Comparison of ENCODE assay signal across 10 cellular contexts in the genomic region with DNA sequence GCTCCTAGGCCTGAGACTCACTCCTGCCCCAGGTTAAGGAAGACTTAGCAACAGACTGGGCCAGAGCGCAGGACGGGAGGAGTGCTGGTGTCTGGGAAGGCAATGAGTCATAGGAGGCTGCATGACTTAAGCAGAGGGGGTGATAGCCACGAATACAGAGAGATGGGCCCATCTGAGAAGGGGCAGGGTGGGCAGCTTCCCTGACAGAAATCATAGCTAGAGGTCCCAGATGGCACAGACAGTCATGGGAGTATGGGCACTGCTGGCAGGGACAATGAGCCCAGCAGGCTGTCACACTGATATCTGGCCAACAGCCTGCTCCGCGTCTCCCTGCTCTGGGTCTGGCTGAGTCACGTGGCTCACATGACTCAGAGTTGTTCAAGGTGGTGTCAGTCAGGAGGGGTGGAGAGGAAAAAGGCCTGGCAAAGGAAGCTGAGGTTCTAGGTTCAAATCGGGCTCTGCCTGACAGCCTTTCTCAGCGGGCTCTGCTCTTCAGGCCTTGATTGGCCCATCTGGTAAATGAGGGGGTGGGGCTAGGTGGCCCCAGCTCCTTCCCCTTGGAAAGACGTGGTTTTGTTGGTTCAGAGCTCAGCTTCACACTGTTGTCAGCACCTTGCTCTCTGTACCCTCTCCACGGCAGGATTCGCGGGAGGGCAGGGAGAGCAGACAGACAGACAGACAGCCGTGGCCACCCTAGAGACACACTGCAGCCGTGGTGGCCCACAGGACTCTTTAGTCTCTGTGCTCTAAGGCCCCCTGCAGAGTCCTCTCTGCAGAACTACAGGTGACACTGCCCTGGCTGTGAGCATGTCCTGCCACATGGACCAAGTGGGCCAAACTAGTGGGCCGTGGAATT. TPM values are rescaled to one million over a fixed set of nuclear protein-coding genes. Genes with fewer than 3 reads are reported as not detected.
DNase-seq lines count a peak whose midpoint lies in the region; ATAC-seq, FAIRE-seq and TF ChIP-seq lines count a peak whose summit lies in the region.
"Had no signal": no experiment of that assay in that cellular context is flagged by ENCODE, and none has a peak within 500 bp of the region (broad histone marks: within the 10 kb centered on the region; RNA-seq: fewer than 3 reads in every experiment).

No MANE protein-coding gene starts in this region.

- H3K9me3 ChIP-seq in kidney (ENCODE audit: control insufficient read depth in 1 of 2, low read length in 2 of 2) = no peaks in the 10 kb centered on the region
- H3K9me3 ChIP-seq in CD8-positive, alpha-beta T cell (ENCODE audit: low read length) = no peaks in the 10 kb centered on the region
- H3K9me3 ChIP-seq: HAP-1 had no signal

- H3K4me3 ChIP-seq in kidney (ENCODE audit: low read length in 2 of 2) = no peak overlapping the region
- H3K4me3 ChIP-seq in CD8-positive, alpha-beta T cell (ENCODE audit: low read depth, low read length) = no peak overlapping the region
- H3K4me3 ChIP-seq: HAP-1 had no signal

- ATAC-seq in HG03571 (IDR thresholded peaks at IDR 0.05; ENCODE audit: unreplicated experiment) = no peak
- no peak for ATAC-seq in CD8-positive, alpha-beta T cell

- H3K27ac ChIP-seq in kidney (ENCODE audit: low read depth in 2 of 2, low read length in 2 of 2) = peak overlapping the region; percentile 82 to 83
- H3K27ac ChIP-seq in substantia nigra (ENCODE audit: low read depth, low read length, poor library complexity, severe bottlenecking) = peak overlapping the region; percentile 50
- H3K27ac ChIP-seq in CD8-positive, alpha-beta T cell (ENCODE audit: low read depth, low read length) = no peak overlapping the region

- no peaks in the 10 kb centered on the region for H3K27me3 ChIP-seq in CD8-positive, alpha-beta T cell (ENCODE audit: insufficient read depth, low read length)

- peak overlapping the region; percentile 49 for H3K27ac Mint-ChIP-seq in MCF 10A (ENCODE audit: low read depth, unreplicated experiment)
- no peak overlapping the region for H3K27ac Mint-ChIP-seq in CD8-positive, alpha-beta T cell

- TF ChIP-seq CTCF in MCF 10A (IDR thresholded peaks at IDR 0.05; ENCODE audit: unreplicated experiment) (no peak), kidney (IDR thresholded peaks at IDR 0.05; ENCODE audit: borderline replicate concordance, extremely low read depth, insufficient read depth) (no peak)
- no peak for TF ChIP-seq CTCF in CD8-positive, alpha-beta T cell (IDR thresholded peaks at IDR 0.05)

- no peak for FAIRE-seq in kidney (lab: Jason Lieb, UNC)
- FAIRE-seq: endometrium had no signal

- H3K36me3 ChIP-seq in kidney (ENCODE audit: control insufficient read depth in 1 of 2, insufficient read depth in 2 of 2, low read length in 2 of 2) = peaks cover 6 to 38% of the 10 kb centered on the region in 2 donors
- no peaks in the 10 kb centered on the region for H3K36me3 ChIP-seq in CD8-positive, alpha-beta T cell (ENCODE audit: insufficient read depth, low read length)
- H3K36me3 ChIP-seq: HAP-1 had no signal

- POLR2A ChIA-PET in MCF 10A (lab: Yijun Ruan, JAX) = interaction anchor here (0.6 to 5.7 kb wide), 40 partner anchors 11 to 834 kb away, joined by 3 to 95 read pairs (median 4); no protein-coding TSS in a partner anchor
- POLR2A ChIA-PET in CD8-positive, alpha-beta T cell (lab: Charles Lee) = interaction anchor here (0.7 kb wide), 1 partner anchor 22 kb away, joined by 3 read pairs; no protein-coding TSS in a partner anchor

- BruUV-seq in MCF 10A (replicated peaks; lab: Mats Ljungman, UMichigan) = no TSS peak

- peak overlapping the region; percentile 23 for H3K4me3 Mint-ChIP-seq in MCF 10A (ENCODE audit: unreplicated experiment)
- H3K4me3 Mint-ChIP-seq in CD8-positive, alpha-beta T cell = no peak overlapping the region

- peaks cover 0 to 9% of the 10 kb centered on the region in 2 donors for H3K4me1 ChIP-seq in kidney (ENCODE audit: control insufficient read depth in 1 of 2, insufficient read depth in 1 of 2, low read depth in 1 of 2, low read length in 2 of 2)
- no peaks in the 10 kb centered on the region for H3K4me1 ChIP-seq in CD8-positive, alpha-beta T cell (ENCODE audit: insufficient read depth, low read length)
- H3K4me1 ChIP-seq: HAP-1 had no signal

- intact Hi-C loops in MCF 10A (cut with micrococcal nuclease) = loop anchor here (5.0 kb wide), 1 partner anchor 75 kb away; no protein-coding TSS in a partner anchor
- intact Hi-C loops in kidney (cut with DNase I) = loop anchor here (10.0 kb wide), 1 partner anchor 158 kb away; no protein-coding TSS in a partner anchor
- intact Hi-C loops in CD8-positive, alpha-beta T cell (cut with DNase I, micrococcal nuclease) = no loop called here

- CTCF ChIA-PET in MCF 10A (lab: Yijun Ruan, JAX) = interaction anchor here (0.6 to 10.4 kb wide), 38 partner anchors 15 to 789 kb away, joined by 3 to 115 read pairs (median 4); no protein-coding TSS in a partner anchor
- CTCF ChIA-PET in CD8-positive, alpha-beta T cell (lab: Charles Lee) = interaction anchor here (0.6 to 7.6 kb wide), 5 partner anchors 9 to 233 kb away, joined by 3 to 33 read pairs (median 4); no protein-coding TSS in a partner anchor

- H3K4me1 Mint-ChIP-seq in MCF 10A (ENCODE audit: insufficient read depth, unreplicated experiment) = peaks cover 50% of the 10 kb centered on the region
- no peaks in the 10 kb centered on the region for H3K4me1 Mint-ChIP-seq in CD8-positive, alpha-beta T cell (ENCODE audit: low read depth)

- peaks cover 97% of the 10 kb centered on the region for H3K36me3 Mint-ChIP-seq in MCF 10A (ENCODE audit: insufficient read depth, unreplicated experiment)
- no peaks in the 10 kb centered on the region for H3K36me3 Mint-ChIP-seq in CD8-positive, alpha-beta T cell

- no peaks in the 10 kb centered on the region for H3K27me3 Mint-ChIP-seq in MCF 10A (ENCODE audit: insufficient read depth, unreplicated experiment)
- H3K27me3 Mint-ChIP-seq in CD8-positive, alpha-beta T cell (ENCODE audit: low read depth) = peaks cover 8% of the 10 kb centered on the region

- H3K9ac ChIP-seq in kidney (ENCODE audit: low read length in 2 of 2) = peak overlapping the region in 1 of 2 donors; percentile 23

- H3K9me3 Mint-ChIP-seq in MCF 10A (ENCODE audit: unreplicated experiment) = no peaks in the 10 kb centered on the region
- no peaks in the 10 kb centered on the region for H3K9me3 Mint-ChIP-seq in CD8-positive, alpha-beta T cell

- DNase-seq in COLO668 (lab: John Stamatoyannopoulos, UW; ENCODE audit: unreplicated experiment) (peak; percentile 31), NCI-H2107 (lab: John Stamatoyannopoulos, UW) (peak; percentile 18), MCF 10A (ENCODE audit: unreplicated experiment) (peak; percentile 95), kidney (peak; percentile 92), substantia nigra (lab: John Stamatoyannopoulos, UW) (peak in 45 of 49 donors; percentile 11 to 93 (median 58)), HuH-7 (ENCODE audit: low spot score) (no peak)
- DNase-seq in CD8-positive, alpha-beta T cell = no peak

RNA-seq across cellular contexts. Expression of gene DBX1, which starts 47.8 kb away (rescaled TPM):
- total RNA-seq in MCF 10A (2022) (not detected in 2 replicates), kidney (not detected)
- polyA plus RNA-seq in kidney (ENCODE audit: insufficient read depth, low read depth, low replicate concordance) = not detected
- not detected for total RNA-seq in CD8-positive, alpha-beta T cell

Comparison
In these comparisons a context has a peak if more than half of its experiments do, and no peak if none do; other contexts are left out.
1. DNase-seq: peak in COLO668 (single experiment), NCI-H2107 (single experiment), MCF 10A (single experiment), kidney (single experiment) and substantia nigra (45 of 49); none in CD8-positive, alpha-beta T cell (0 of 7) and HuH-7 (single experiment).
2. intact Hi-C loops: an anchor here in MCF 10A (5.0 kb wide) and kidney (10.0 kb wide); none called in CD8-positive, alpha-beta T cell.